ENCODE assay signal across 17 cellular contexts in the genomic region with DNA sequence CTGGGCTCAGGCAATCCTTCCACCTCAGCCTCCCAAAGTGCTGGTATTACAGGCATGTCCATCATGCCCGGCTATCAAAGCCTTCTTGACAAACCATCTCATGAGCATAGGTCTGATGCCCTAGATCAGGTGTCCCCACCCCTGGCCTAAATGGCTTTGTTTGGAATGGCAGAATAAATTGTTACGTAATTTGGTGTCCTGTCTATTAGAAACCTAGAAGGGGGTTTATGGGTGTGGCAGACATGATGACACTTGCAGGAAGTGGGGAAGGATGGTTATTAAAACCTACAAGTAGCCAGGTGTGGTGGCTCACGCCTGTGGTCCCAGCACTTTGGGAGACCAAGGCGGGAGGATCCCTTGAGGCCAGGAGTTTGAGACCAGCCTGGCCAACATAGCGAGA.
"Had no signal": no experiment of that assay in that cellular context is flagged by ENCODE, and none has a peak within 500 bp of the region (broad histone marks: within the 10 kb centered on the region; RNA-seq: fewer than 3 reads in every experiment).

No MANE protein-coding gene starts in this region.

- H3K27ac ChIP-seq: coronary artery, dorsolateral prefrontal cortex, esophagus muscularis mucosa, foreskin keratinocyte, gastroesophageal sphincter, hepatocyte, left lung, lower lobe of right lung had no signal

- H3K4me3 ChIP-seq: coronary artery, dorsolateral prefrontal cortex, esophagus muscularis mucosa, gastroesophageal sphincter, hepatocyte, left lung, lower lobe of right lung had no signal

- H3K4me1 ChIP-seq: foreskin keratinocyte, left lung had no signal

- DNase-seq: dermis blood vessel endothelial cell; dorsolateral prefrontal cortex; effector CD4-positive, alpha-beta T cell; effector memory CD4-positive, alpha-beta T cell; foreskin keratinocyte; immature natural killer cell; islet precursor cell; kidney; kidney glomerular epithelial cell; left lung; lower lobe of right lung; mesendoderm; midbrain had no signal

- H2AFZ ChIP-seq: hepatocyte had no signal

- H3K27me3 ChIP-seq: dorsolateral prefrontal cortex, esophagus muscularis mucosa, foreskin keratinocyte, gastroesophageal sphincter, hepatocyte, left lung had no signal

- ATAC-seq: foreskin keratinocyte, gastroesophageal sphincter had no signal

- H3K36me3 ChIP-seq: esophagus muscularis mucosa, gastroesophageal sphincter, left lung, lower lobe of right lung had no signal

- H3K4me2 ChIP-seq: hepatocyte had no signal

- H3K9me3 ChIP-seq: esophagus muscularis mucosa, gastroesophageal sphincter, left lung, lower lobe of right lung had no signal
